Comparison of ENCODE assay signal across 30 cellular contexts in genomic region chr6:42184475-42184874, GRCh38. TPM values are rescaled to one million over a fixed set of nuclear protein-coding genes. Genes with fewer than 3 reads are reported as not detected.
DNase-seq lines count a peak whose midpoint lies in the region; ATAC-seq, FAIRE-seq and TF ChIP-seq lines count a peak whose summit lies in the region.
"Had no signal": no experiment of that assay in that cellular context is flagged by ENCODE, and none has a peak within 500 bp of the region (broad histone marks: within the 10 kb centered on the region; RNA-seq: fewer than 3 reads in every experiment).

No MANE protein-coding gene starts in this region.

- FAIRE-seq in H1 (lab: Jason Lieb, UNC) (no peak), HepG2 (lab: Jason Lieb, UNC) (no peak)
- FAIRE-seq: A204.1, GM12878, GM12892, GM18507, GM19239 had no signal

- no peaks in the 10 kb centered on the region for H3K79me2 ChIP-seq in H1 (ENCODE audit: control insufficient read depth in 1 of 2, insufficient read depth in 2 of 2, low read length in 2 of 2)
- H3K79me2 ChIP-seq in HepG2 (ENCODE audit: insufficient read depth, low read length), result no peaks in the 10 kb centered on the region

- DNase-seq in H1 (ENCODE audit: low read depth in 1 of 2, low spot score in 2 of 2) (no peak), HepG2 (ENCODE audit: low spot score) (no peak), SHP77 treated with DMSO at 0.1 percent for 48 hours (lab: John Stamatoyannopoulos, UW) (no peak)
- DNase-seq: 8988T; ACHN; BE2C; C1 segment of cervical spinal cord; CD4-positive, alpha-beta memory T cell; CD4-positive, CD25-positive, alpha-beta regulatory T cell; CD8-positive, alpha-beta memory T cell; COR-L47; DMS 273 treated with DMSO at 0.1 percent for 48 hours; DMS153; DMS53; DMS79; DND-41; EL; GDM1 had no signal

- TF ChIP-seq EP300 in H1 (IDR thresholded peaks at IDR 0.05; ENCODE audit: borderline replicate concordance in 1 of 2, low read depth in 2 of 2, low read length in 2 of 2) (no peak), HepG2 (IDR thresholded peaks at IDR 0.05; ENCODE audit: low read depth in 2 of 2, low read length in 2 of 2) (no peak), HepG2 (CRISPR knock-in tag; IDR thresholded peaks at IDR 0.05; ENCODE audit: borderline replicate concordance) (no peak)

- H3K56ac ChIP-seq in H1 (replicated peaks; ENCODE audit: insufficient read length, low read depth, low read length), result no peak overlapping the region

- H2BK20ac ChIP-seq in H1 (ENCODE audit: low read length), result peak overlapping the region; percentile 32; the same call in 1 of the 2 replicates

- H3K27me3 ChIP-seq in H1 (replicated peaks in 1 of 4; ENCODE audit: control insufficient read depth in 3 of 4, extremely low read depth in 1 of 4, insufficient read depth in 3 of 4, low read length in 3 of 4), result no peaks in the 10 kb centered on the region
- H3K27me3 ChIP-seq in HepG2 (ENCODE audit: control insufficient read depth in 1 of 2, insufficient read depth in 2 of 2, low read length in 2 of 2), result no peaks in the 10 kb centered on the region
- H3K27me3 ChIP-seq: BE2C, BLaER1 had no signal

- H3K18ac ChIP-seq in H1 (ENCODE audit: extremely low read depth, low read length), result no peak overlapping the region; the same call in none of the 2 replicates

- H2BK15ac ChIP-seq in H1 (ENCODE audit: low read length), result no peak overlapping the region

- POLR2A ChIA-PET in H1 (lab: Charles Lee; ENCODE audit: partially characterized antibody), result interaction anchor here (0.9 to 1.8 kb wide), 3 partner anchors 9 to 134 kb away, joined by 3 to 6 read pairs (median 3); partner anchors contain the start of gene TAF8
- POLR2A ChIA-PET in HepG2 (lab: Yijun Ruan, JAX), result no interaction called here

- H4K20me1 ChIP-seq in H1 (replicated peaks in 1 of 2; ENCODE audit: control insufficient read depth in 1 of 2, insufficient read depth in 2 of 2, low read length in 2 of 2) (no peaks in the 10 kb centered on the region), HepG2 (ENCODE audit: insufficient read depth, low read length) (no peaks in the 10 kb centered on the region)
- H4K20me1 ChIP-seq: BLaER1 had no signal

- intact Hi-C loops in HepG2 (cut with micrococcal nuclease; ENCODE audit: unreplicated experiment), result no loop called here

- H3K36me3 ChIP-seq in H1 (ENCODE audit: control insufficient read depth in 2 of 4, insufficient read depth in 4 of 4, low read length in 3 of 4), result no peaks in the 10 kb centered on the region
- no peaks in the 10 kb centered on the region for H3K36me3 ChIP-seq in HepG2 (replicated peaks in 1 of 2; ENCODE audit: control insufficient read depth in 1 of 2, insufficient read depth in 2 of 2, low read length in 2 of 2)
- H3K36me3 ChIP-seq: BE2C, BLaER1 had no signal

- CTCF ChIA-PET in H1 (lab: Charles Lee; ENCODE audit: partially characterized antibody) (interaction anchor here (1.0 to 2.2 kb wide), 7 partner anchors 11 to 138 kb away, joined by 4 to 12 read pairs (median 5); no protein-coding TSS in a partner anchor), HepG2 (lab: Yijun Ruan, JAX; ENCODE audit: low intra/inter-chr PET ratio, low total read pairs) (no interaction called here)

- no peak overlapping the region for H2BK5ac ChIP-seq in H1 (ENCODE audit: low read depth, low read length)

- no peak overlapping the region for H3K4ac ChIP-seq in H1 (replicated peaks; ENCODE audit: insufficient read length, low read depth, low read length)

- H3K27ac ChIP-seq in H1 (ENCODE audit: low read depth, low read length), result no peak overlapping the region
- no peak overlapping the region for H3K27ac ChIP-seq in HepG2 (ENCODE audit: extremely low read length, insufficient read depth, low read length)
- H3K27ac ChIP-seq: BLaER1 had no signal

- peak; percentile 32; the same call in 2 of the 3 replicates for ATAC-seq in HepG2
- no peak for ATAC-seq in HG02938 (IDR thresholded peaks at IDR 0.05; ENCODE audit: unreplicated experiment)
- no peak for ATAC-seq in GM18868 (IDR thresholded peaks at IDR 0.05; ENCODE audit: unreplicated experiment)
- ATAC-seq: GM12878 had no signal

- H2BK12ac ChIP-seq in H1 (ENCODE audit: low read depth, low read length), result no peak overlapping the region

- no peak overlapping the region for H4K8ac ChIP-seq in H1 (ENCODE audit: extremely low read depth, insufficient read depth, low read length)

- no TSS peak for BruUV-seq in HepG2 (replicated peaks; lab: Mats Ljungman, UMichigan)

- WGBS in H1 (ENCODE audit: extremely low coverage in 1 of 2, insufficient coverage in 1 of 2, insufficient read length in 1 of 2, insufficient replicate concordance in 2 of 2, low coverage in 1 of 2, low lambda C conversion rate in 2 of 2, missing lambda C conversion rate in 1 of 2), 2 experiments, result 91% methylated on average over 4 of the region's 4 CpGs; no CpG with 5 or more reads in 1 of the 2 experiments
- WGBS in HepG2 (ENCODE audit: low lambda C conversion rate), result 64% methylated on average over 4 of the region's 4 CpGs

- TF ChIP-seq CTCF in H1 (IDR thresholded peaks at IDR 0.05; ENCODE audit: control extremely low read depth in 1 of 3, insufficient read depth in 1 of 3, low read depth in 1 of 3, low read length in 3 of 3), result no peak
- TF ChIP-seq CTCF in HepG2 (CRISPR knock-in tag; IDR thresholded peaks at IDR 0.05), result no peak

- in situ Hi-C loops in HepG2 (cut with HindIII; ENCODE audit: extremely low pct_ligation_motif_present, low pct_unique_long_range_greater_than_20kb), result no loop called here

- H2BK120ac ChIP-seq in H1 (replicated peaks; ENCODE audit: low read depth, low read length), result no peak overlapping the region

- TF ChIP-seq POLR2A in H1 (IDR thresholded peaks at IDR 0.05; ENCODE audit: control extremely low read depth in 1 of 2, low read depth in 2 of 2, low read length in 2 of 2) (no peak), HepG2 (IDR thresholded peaks at IDR 0.05; ENCODE audit: insufficient read depth in 1 of 2, low read depth in 2 of 2, low read length in 2 of 2) (no peak)

- H3K9me3 ChIP-seq in H1 (ENCODE audit: insufficient read depth in 2 of 2, low read depth in 1 of 2, low read length in 1 of 2) (no peaks in the 10 kb centered on the region), HepG2 (ENCODE audit: low read length) (no peaks in the 10 kb centered on the region)
- H3K9me3 ChIP-seq: BE2C, BLaER1 had no signal

- H3K14ac ChIP-seq in H1 (ENCODE audit: insufficient read length), result no peak overlapping the region

- H3K23ac ChIP-seq in H1 (ENCODE audit: insufficient read length), result no peak overlapping the region

- H3K4me3 ChIP-seq in H1 (ENCODE audit: extremely low read depth in 1 of 4, insufficient read depth in 2 of 4, low read depth in 3 of 4, low read length in 4 of 4) (no peak overlapping the region), HepG2 (replicated peaks in 1 of 3; ENCODE audit: insufficient read depth in 1 of 3, low read depth in 2 of 3, low read length in 3 of 3) (no peak overlapping the region)
- H3K4me3 ChIP-seq: BLaER1, GM12878 had no signal

- H3K23me2 ChIP-seq in H1 (ENCODE audit: low read depth, low read length), result no peaks in the 10 kb centered on the region

- no peak overlapping the region for H2AK5ac ChIP-seq in H1 (ENCODE audit: low read depth, low read length)

- no peaks in the 10 kb centered on the region for H3K79me1 ChIP-seq in H1 (ENCODE audit: low read depth, low read length)

- H4K91ac ChIP-seq in H1 (replicated peaks; ENCODE audit: insufficient read length, low read length), result peak overlapping the region; percentile 91

- H2AFZ ChIP-seq in H1 (ENCODE audit: low read length) (no peak overlapping the region), HepG2 (ENCODE audit: low read length) (no peak overlapping the region)

- TF ChIP-seq RAD21 in H1 (IDR thresholded peaks at IDR 0.05 in 1 of 2, conservative IDR thresholded peaks at IDR 0.05 in 1 of 2; ENCODE audit: low read depth in 2 of 2, low read length in 2 of 2), result no peak
- TF ChIP-seq RAD21 in HepG2 (CRISPR knock-in tag; IDR thresholded peaks at IDR 0.05), result no peak

- H3K9ac ChIP-seq in H1 (replicated peaks in 1 of 4; ENCODE audit: extremely low read depth in 1 of 4, low read depth in 3 of 4, low read length in 3 of 4) (no peak overlapping the region), HepG2 (ENCODE audit: insufficient read depth, low read depth, low read length) (no peak overlapping the region)
- H3K9ac ChIP-seq: BLaER1 had no signal

- no peak overlapping the region for H4K5ac ChIP-seq in H1 (ENCODE audit: insufficient read length, low read depth, low read length)

- H3K4me2 ChIP-seq in H1 (ENCODE audit: insufficient read depth in 1 of 2, low read depth in 2 of 2, low read length in 2 of 2), result no peak overlapping the region
- H3K4me2 ChIP-seq in HepG2 (ENCODE audit: low read depth, low read length), result no peak overlapping the region
- H3K4me2 ChIP-seq: BLaER1 had no signal

- H3K4me1 ChIP-seq in H1 (replicated peaks in 1 of 4; ENCODE audit: control insufficient read depth in 3 of 4, insufficient read depth in 4 of 4, low read length in 3 of 4) (peaks cover 0 to 10% (median 4%) of the 10 kb centered on the region in 4 experiments; a peak in 5 of 7 replicates), HepG2 (ENCODE audit: insufficient read depth, low read length) (0 out of 2 replicates have a peak, but pooled peaks cover 5% of the 10 kb centered on the region)

RNA-seq across cellular contexts. Expression of gene GUCA1B, which starts 10.3 kb away (rescaled TPM):
- total RNA-seq in H1 (2021; fragmentation: NEBNext Ultra II Directional; extraction: Animal tissue kit (Norgen Biotek cat#: 25700)), result 0.98 and 1.4 TPM in 2 replicates
- polyA plus RNA-seq in H1 (2011; rRNA removed) (0.53 and 1.4 TPM in 2 replicates), HepG2 (2011; rRNA removed) (0.58 and 0.74 TPM in 2 replicates)
- 0.87 TPM for polyA plus RNA-seq in H1 (2011; cell fraction: cytosol; rRNA removed)
- 1.2 TPM for polyA plus RNA-seq in H1 (2011; cell fraction: nucleus; rRNA removed)
- 1.3 to 2.4 TPM (median 2.3 TPM) in 4 replicates for polyA plus RNA-seq in H1 (2012, experiment 1 of 2)
- polyA plus RNA-seq in H1 (2012, experiment 2 of 2), result not detected
- polyA plus RNA-seq in H1 (2013, experiment 1 of 2), result 0.26 TPM
- polyA plus RNA-seq in H1 (2013, experiment 2 of 2), result 0.26 TPM
- polyA minus RNA-seq in H1 (2011; rRNA and poly(A)+ RNA removed), result 0.76 and 0.83 TPM in 2 replicates
- not detected for polyA minus RNA-seq in H1 (2011; cell fraction: cytosol; rRNA and poly(A)+ RNA removed)
- 0.60 TPM for polyA minus RNA-seq in H1 (2011; cell fraction: nucleus; rRNA and poly(A)+ RNA removed)
- 0.31 and 0.75 TPM in 2 replicates for total RNA-seq in HepG2 (2016; rRNA removed; fragmentation: Illumina TruSeq; extraction: Trizol)
- not detected in 2 replicates for total RNA-seq in HepG2 (2016; cell fraction: cytosol; rRNA removed; fragmentation: Illumina TruSeq; extraction: Trizol; ENCODE audit: low read depth)
- 0.22 and 0.26 TPM in 2 replicates for total RNA-seq in HepG2 (2016; cell fraction: insoluble cytoplasmic fraction; rRNA removed; fragmentation: Illumina TruSeq; extraction: Trizol)
- 0.28 TPM in 1 of 2 replicates, not detected in the other for total RNA-seq in HepG2 (2016; cell fraction: membrane; rRNA removed; fragmentation: Illumina TruSeq; extraction: Trizol)
- total RNA-seq in HepG2 (2016; cell fraction: nucleus; rRNA removed; fragmentation: Illumina TruSeq; extraction: Trizol), result 0.34 and 0.47 TPM in 2 replicates
- polyA plus RNA-seq in HepG2 (2011; cell fraction: cytosol; rRNA removed), result 0.23 and 0.40 TPM in 2 replicates
- polyA plus RNA-seq in HepG2 (2011; cell fraction: nucleus; rRNA removed), result 2.1 and 2.6 TPM in 2 replicates
- polyA plus RNA-seq in HepG2 (2012), result 0.72 and 1.5 TPM in 2 replicates
- not detected in 2 replicates for polyA plus RNA-seq in HepG2 (2016; cell fraction: cytosol; fragmentation: Illumina TruSeq; extraction: Trizol; ENCODE audit: low read depth)
- 0.38 and 0.50 TPM in 2 replicates for polyA plus RNA-seq in HepG2 (2016; cell fraction: insoluble cytoplasmic fraction; fragmentation: Illumina TruSeq; extraction: Trizol; ENCODE audit: low read depth)
- 0.17 and 0.26 TPM in 2 replicates for polyA plus RNA-seq in HepG2 (2016; cell fraction: membrane; fragmentation: Illumina TruSeq; extraction: Trizol; ENCODE audit: low read depth)
- 0.89 and 2.5 TPM in 2 replicates for polyA plus RNA-seq in HepG2 (2016; cell fraction: nucleus; fragmentation: Illumina TruSeq; extraction: Trizol; ENCODE audit: insufficient read depth, low read depth)
- polyA minus RNA-seq in HepG2 (2011; rRNA and poly(A)+ RNA removed; ENCODE audit: low replicate concordance), result 0.19 and 0.26 TPM in 2 replicates
- not detected in 2 replicates for polyA minus RNA-seq in HepG2 (2011; cell fraction: cytosol; rRNA and poly(A)+ RNA removed)
- 0.90 and 0.99 TPM in 2 replicates for polyA minus RNA-seq in HepG2 (2011; cell fraction: nucleus; rRNA and poly(A)+ RNA removed)
- total RNA-seq: G401 had no signal
- polyA plus RNA-seq: CD8-positive, alpha-beta memory T cell had no signal

RNA-seq across cellular contexts. Expression of gene GUCA1A, which starts 11.3 kb away (rescaled TPM):
- 4.6 and 5.2 TPM in 2 replicates for total RNA-seq in H1 (2021; fragmentation: NEBNext Ultra II Directional; extraction: Animal tissue kit (Norgen Biotek cat#: 25700))
- polyA plus RNA-seq in H1 (2011; rRNA removed) (23.4 and 24.6 TPM in 2 replicates), HepG2 (2011; rRNA removed) (not detected in 2 replicates)
- 18.1 TPM for polyA plus RNA-seq in H1 (2011; cell fraction: cytosol; rRNA removed)
- polyA plus RNA-seq in H1 (2011; cell fraction: nucleus; rRNA removed), result 11.5 TPM
- polyA plus RNA-seq in H1 (2012, experiment 1 of 2), result 7.1 to 11.5 TPM (median 9.3 TPM) in 4 replicates
- polyA plus RNA-seq in H1 (2012, experiment 2 of 2), result 8.3 TPM
- polyA plus RNA-seq in H1 (2013, experiment 1 of 2), result 3.1 TPM
- polyA plus RNA-seq in H1 (2013, experiment 2 of 2), result 3.5 TPM
- polyA minus RNA-seq in H1 (2011; rRNA and poly(A)+ RNA removed), result 7.7 and 9.4 TPM in 2 replicates
- polyA minus RNA-seq in H1 (2011; cell fraction: cytosol; rRNA and poly(A)+ RNA removed), result 2.9 TPM
- polyA minus RNA-seq in H1 (2011; cell fraction: nucleus; rRNA and poly(A)+ RNA removed), result 6.3 TPM
- not detected in 2 replicates for total RNA-seq in HepG2 (2016; rRNA removed; fragmentation: Illumina TruSeq; extraction: Trizol)
- not detected in 2 replicates for total RNA-seq in HepG2 (2016; cell fraction: cytosol; rRNA removed; fragmentation: Illumina TruSeq; extraction: Trizol; ENCODE audit: low read depth)
- not detected in 2 replicates for total RNA-seq in HepG2 (2016; cell fraction: insoluble cytoplasmic fraction; rRNA removed; fragmentation: Illumina TruSeq; extraction: Trizol)
- total RNA-seq in HepG2 (2016; cell fraction: membrane; rRNA removed; fragmentation: Illumina TruSeq; extraction: Trizol), result not detected in 2 replicates
- total RNA-seq in HepG2 (2016; cell fraction: nucleus; rRNA removed; fragmentation: Illumina TruSeq; extraction: Trizol), result not detected in 2 replicates
- polyA plus RNA-seq in HepG2 (2011; cell fraction: cytosol; rRNA removed), result not detected in 2 replicates
- not detected in 2 replicates for polyA plus RNA-seq in HepG2 (2011; cell fraction: nucleus; rRNA removed)
- not detected in 2 replicates for polyA plus RNA-seq in HepG2 (2012)
- not detected in 2 replicates for polyA plus RNA-seq in HepG2 (2016; cell fraction: cytosol; fragmentation: Illumina TruSeq; extraction: Trizol; ENCODE audit: low read depth)
- not detected in 2 replicates for polyA plus RNA-seq in HepG2 (2016; cell fraction: insoluble cytoplasmic fraction; fragmentation: Illumina TruSeq; extraction: Trizol; ENCODE audit: low read depth)
- polyA plus RNA-seq in HepG2 (2016; cell fraction: membrane; fragmentation: Illumina TruSeq; extraction: Trizol; ENCODE audit: low read depth), result not detected in 2 replicates
- not detected in 2 replicates for polyA plus RNA-seq in HepG2 (2016; cell fraction: nucleus; fragmentation: Illumina TruSeq; extraction: Trizol; ENCODE audit: insufficient read depth, low read depth)
- not detected in 2 replicates for polyA minus RNA-seq in HepG2 (2011; rRNA and poly(A)+ RNA removed; ENCODE audit: low replicate concordance)
- polyA minus RNA-seq in HepG2 (2011; cell fraction: cytosol; rRNA and poly(A)+ RNA removed), result not detected in 2 replicates
- polyA minus RNA-seq in HepG2 (2011; cell fraction: nucleus; rRNA and poly(A)+ RNA removed), result not detected in 2 replicates
- total RNA-seq: A673; CD4-positive, alpha-beta memory T cell; CD4-positive, CD25-positive, alpha-beta regulatory T cell; CD8-positive, alpha-beta memory T cell; Daoy; G401; GM12878 had no signal
- polyA plus RNA-seq: CD14-positive monocyte; CD4-positive, alpha-beta memory T cell; CD4-positive, CD25-positive, alpha-beta regulatory T cell; CD8-positive, alpha-beta memory T cell; GM12878 had no signal

RNA-seq across cellular contexts. Expression of gene MRPS10, which starts 33.2 kb away (rescaled TPM):
- total RNA-seq in H1 (2021; fragmentation: NEBNext Ultra II Directional; extraction: Animal tissue kit (Norgen Biotek cat#: 25700)), result 32.0 and 33.6 TPM in 2 replicates
- polyA plus RNA-seq in H1 (2011; rRNA removed) (13.2 and 20.5 TPM in 2 replicates), HepG2 (2011; rRNA removed) (22.8 and 31.7 TPM in 2 replicates)
- 28.0 TPM for polyA plus RNA-seq in H1 (2011; cell fraction: cytosol; rRNA removed)
- polyA plus RNA-seq in H1 (2011; cell fraction: nucleus; rRNA removed), result 5.8 TPM
- polyA plus RNA-seq in H1 (2012, experiment 1 of 2), result 17.5 to 26.9 TPM (median 19.3 TPM) in 4 replicates
- 4.3 TPM for polyA plus RNA-seq in H1 (2012, experiment 2 of 2)
- polyA plus RNA-seq in H1 (2013, experiment 1 of 2), result 30.8 TPM
- polyA plus RNA-seq in H1 (2013, experiment 2 of 2), result 33.4 TPM
- 10.7 and 13.1 TPM in 2 replicates for polyA minus RNA-seq in H1 (2011; rRNA and poly(A)+ RNA removed)
- polyA minus RNA-seq in H1 (2011; cell fraction: cytosol; rRNA and poly(A)+ RNA removed), result 8.7 TPM
- 9.8 TPM for polyA minus RNA-seq in H1 (2011; cell fraction: nucleus; rRNA and poly(A)+ RNA removed)
- total RNA-seq in HepG2 (2016; rRNA removed; fragmentation: Illumina TruSeq; extraction: Trizol), result 54.6 and 79.2 TPM in 2 replicates
- total RNA-seq in HepG2 (2016; cell fraction: cytosol; rRNA removed; fragmentation: Illumina TruSeq; extraction: Trizol; ENCODE audit: low read depth), result 12.2 and 13.6 TPM in 2 replicates
- total RNA-seq in HepG2 (2016; cell fraction: insoluble cytoplasmic fraction; rRNA removed; fragmentation: Illumina TruSeq; extraction: Trizol), result 55.4 and 85.0 TPM in 2 replicates
- 37.8 and 41.2 TPM in 2 replicates for total RNA-seq in HepG2 (2016; cell fraction: membrane; rRNA removed; fragmentation: Illumina TruSeq; extraction: Trizol)
- 20.0 and 20.7 TPM in 2 replicates for total RNA-seq in HepG2 (2016; cell fraction: nucleus; rRNA removed; fragmentation: Illumina TruSeq; extraction: Trizol)
- 16.1 and 23.7 TPM in 2 replicates for polyA plus RNA-seq in HepG2 (2011; cell fraction: cytosol; rRNA removed)
- 4.2 and 5.9 TPM in 2 replicates for polyA plus RNA-seq in HepG2 (2011; cell fraction: nucleus; rRNA removed)
- 22.8 and 28.4 TPM in 2 replicates for polyA plus RNA-seq in HepG2 (2012)
- polyA plus RNA-seq in HepG2 (2016; cell fraction: cytosol; fragmentation: Illumina TruSeq; extraction: Trizol; ENCODE audit: low read depth), result 14.5 and 15.5 TPM in 2 replicates
- polyA plus RNA-seq in HepG2 (2016; cell fraction: insoluble cytoplasmic fraction; fragmentation: Illumina TruSeq; extraction: Trizol; ENCODE audit: low read depth), result 81.8 and 85.5 TPM in 2 replicates
- polyA plus RNA-seq in HepG2 (2016; cell fraction: membrane; fragmentation: Illumina TruSeq; extraction: Trizol; ENCODE audit: low read depth), result 32.1 and 36.3 TPM in 2 replicates
- 30.6 and 31.3 TPM in 2 replicates for polyA plus RNA-seq in HepG2 (2016; cell fraction: nucleus; fragmentation: Illumina TruSeq; extraction: Trizol; ENCODE audit: insufficient read depth, low read depth)
- polyA minus RNA-seq in HepG2 (2011; rRNA and poly(A)+ RNA removed; ENCODE audit: low replicate concordance), result 5.2 and 11.4 TPM in 2 replicates
- 13.1 and 14.4 TPM in 2 replicates for polyA minus RNA-seq in HepG2 (2011; cell fraction: cytosol; rRNA and poly(A)+ RNA removed)
- polyA minus RNA-seq in HepG2 (2011; cell fraction: nucleus; rRNA and poly(A)+ RNA removed), result 12.4 and 15.7 TPM in 2 replicates

RNA-seq across cellular contexts. Expression of gene C6orf132, which starts 42.1 kb away (rescaled TPM):
- total RNA-seq in H1 (2021; fragmentation: NEBNext Ultra II Directional; extraction: Animal tissue kit (Norgen Biotek cat#: 25700)), result 62.2 and 64.0 TPM in 2 replicates
- polyA plus RNA-seq in H1 (2011; rRNA removed), result 31.5 and 33.8 TPM in 2 replicates
- polyA plus RNA-seq in H1 (2011; cell fraction: cytosol; rRNA removed), result 19.4 TPM
- polyA plus RNA-seq in H1 (2011; cell fraction: nucleus; rRNA removed), result 20.4 TPM
- 43.4 to 53.5 TPM (median 48.5 TPM) in 4 replicates for polyA plus RNA-seq in H1 (2012, experiment 1 of 2)
- 48.0 TPM for polyA plus RNA-seq in H1 (2012, experiment 2 of 2)
- 38.7 TPM for polyA plus RNA-seq in H1 (2013, experiment 1 of 2)
- polyA plus RNA-seq in H1 (2013, experiment 2 of 2), result 37.7 TPM
- 7.2 and 7.4 TPM in 2 replicates for polyA minus RNA-seq in H1 (2011; rRNA and poly(A)+ RNA removed)
- polyA minus RNA-seq in H1 (2011; cell fraction: cytosol; rRNA and poly(A)+ RNA removed), result 24.7 TPM
- polyA minus RNA-seq in H1 (2011; cell fraction: nucleus; rRNA and poly(A)+ RNA removed), result 17.3 TPM
- total RNA-seq in HepG2 (2016; rRNA removed; fragmentation: Illumina TruSeq; extraction: Trizol), result 1.5 and 3.0 TPM in 2 replicates
- 3.8 and 6.3 TPM in 2 replicates for total RNA-seq in HepG2 (2016; cell fraction: cytosol; rRNA removed; fragmentation: Illumina TruSeq; extraction: Trizol; ENCODE audit: low read depth)
- total RNA-seq in HepG2 (2016; cell fraction: insoluble cytoplasmic fraction; rRNA removed; fragmentation: Illumina TruSeq; extraction: Trizol), result 1.5 and 2.5 TPM in 2 replicates
- total RNA-seq in HepG2 (2016; cell fraction: membrane; rRNA removed; fragmentation: Illumina TruSeq; extraction: Trizol), result 5.3 and 6.4 TPM in 2 replicates
- total RNA-seq in HepG2 (2016; cell fraction: nucleus; rRNA removed; fragmentation: Illumina TruSeq; extraction: Trizol), result 0.78 and 1.4 TPM in 2 replicates
- 0.78 and 0.85 TPM in 2 replicates for polyA plus RNA-seq in HepG2 (2011; rRNA removed)
- 0.46 and 0.76 TPM in 2 replicates for polyA plus RNA-seq in HepG2 (2011; cell fraction: cytosol; rRNA removed)
- 0.88 and 1.0 TPM in 2 replicates for polyA plus RNA-seq in HepG2 (2011; cell fraction: nucleus; rRNA removed)
- polyA plus RNA-seq in HepG2 (2012), result 0.83 and 1.1 TPM in 2 replicates
- polyA plus RNA-seq in HepG2 (2016; cell fraction: cytosol; fragmentation: Illumina TruSeq; extraction: Trizol; ENCODE audit: low read depth), result 7.0 and 9.3 TPM in 2 replicates
- polyA plus RNA-seq in HepG2 (2016; cell fraction: insoluble cytoplasmic fraction; fragmentation: Illumina TruSeq; extraction: Trizol; ENCODE audit: low read depth), result 1.6 and 3.8 TPM in 2 replicates
- 6.1 and 6.6 TPM in 2 replicates for polyA plus RNA-seq in HepG2 (2016; cell fraction: membrane; fragmentation: Illumina TruSeq; extraction: Trizol; ENCODE audit: low read depth)
- 1.1 and 1.6 TPM in 2 replicates for polyA plus RNA-seq in HepG2 (2016; cell fraction: nucleus; fragmentation: Illumina TruSeq; extraction: Trizol; ENCODE audit: insufficient read depth, low read depth)
- polyA minus RNA-seq in HepG2 (2011; rRNA and poly(A)+ RNA removed; ENCODE audit: low replicate concordance), result 0.30 and 0.56 TPM in 2 replicates
- 0.97 TPM in 1 of 2 replicates, not detected in the other for polyA minus RNA-seq in HepG2 (2011; cell fraction: cytosol; rRNA and poly(A)+ RNA removed)
- 0.50 and 0.64 TPM in 2 replicates for polyA minus RNA-seq in HepG2 (2011; cell fraction: nucleus; rRNA and poly(A)+ RNA removed)
- total RNA-seq: CD4-positive, alpha-beta memory T cell; CD4-positive, CD25-positive, alpha-beta regulatory T cell; Daoy; G401 had no signal
- polyA plus RNA-seq: CD14-positive monocyte; CD4-positive, alpha-beta memory T cell; CD8-positive, alpha-beta memory T cell had no signal
